5 cellular contexts compared by ENCODE assay signal in the genomic region with DNA sequence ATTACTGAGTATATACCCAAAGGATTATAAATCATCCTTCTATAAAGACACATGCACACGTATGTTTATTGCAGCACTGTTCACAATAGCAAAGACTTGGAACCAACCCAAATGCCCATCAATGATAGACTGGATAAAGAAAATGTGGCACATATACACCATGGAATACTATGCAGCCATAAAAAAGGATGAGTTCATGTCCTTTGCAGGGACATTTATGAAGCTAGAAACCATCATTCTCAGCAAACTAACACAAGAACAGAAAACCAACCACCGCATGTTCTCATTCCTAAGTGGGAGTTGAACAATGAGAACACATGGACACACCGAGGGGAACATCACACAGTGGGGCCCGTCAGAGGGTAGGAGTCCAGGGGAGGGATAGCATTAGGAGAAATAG. TPM values are rescaled to one million over a fixed set of nuclear protein-coding genes. Genes with fewer than 3 reads are reported as not detected.
"Had no signal": no experiment of that assay in that cellular context is flagged by ENCODE, and none has a peak within 500 bp of the region (broad histone marks: within the 10 kb centered on the region; RNA-seq: fewer than 3 reads in every experiment).

No MANE protein-coding gene starts in this region.

RNA-seq across cellular contexts. Expression of a gene that starts 50.8 kb away (rescaled TPM):
- total RNA-seq: GM23248, H1, H4, H7, HFFc6 had no signal
- polyA plus RNA-seq: GM23248 had no signal
